In genomic region chr10:78551184-78552005, GRCh38 we compare ENCODE assay signal across 12 cellular contexts.
DNase-seq lines count a peak whose midpoint lies in the region; ATAC-seq lines count a peak whose summit lies in the region.
"Had no signal": no experiment of that assay in that cellular context is flagged by ENCODE, and none has a peak within 500 bp of the region (broad histone marks: within the 10 kb centered on the region; RNA-seq: fewer than 3 reads in every experiment).

No MANE protein-coding gene starts in this region.

- H3K56ac ChIP-seq in mesendoderm (ENCODE audit: low read length) = peak overlapping the region; percentile 60

- peaks cover 23% of the 10 kb centered on the region for H3K27me3 Mint-ChIP-seq in activated naive CD8-positive, alpha-beta T cell treated with anti-CD3 and anti-CD28 coated beads, Interleukin-2, amount 50 U/mL, for 24 hours
- H3K27me3 Mint-ChIP-seq: activated naive CD8-positive, alpha-beta T cell had no signal

- no peak overlapping the region for H3K4me3 Mint-ChIP-seq in activated naive CD8-positive, alpha-beta T cell treated with anti-CD3 and anti-CD28 coated beads, Interleukin-2, amount 50 U/mL, for 24 hours
- H3K4me3 Mint-ChIP-seq: activated CD4-positive, alpha-beta memory T cell treated with anti-CD3 and anti-CD28 coated beads for 36 hours; activated naive CD8-positive, alpha-beta T cell; T-cell had no signal

- no peaks in the 10 kb centered on the region for H3K79me2 ChIP-seq in mesendoderm (ENCODE audit: control insufficient read depth, insufficient read depth, low read length)

- peaks cover 7% of the 10 kb centered on the region for H3K4me1 Mint-ChIP-seq in activated naive CD8-positive, alpha-beta T cell treated with anti-CD3 and anti-CD28 coated beads, Interleukin-2, amount 50 U/mL, for 24 hours

- 20% methylated on average over 9 of the region's 10 CpGs for WGBS in HUES64
- WGBS in mesendoderm (ENCODE audit: extremely low coverage, insufficient coverage, low lambda C conversion rate) = no CpG with 5 or more reads among the region's 10 CpGs

- peaks cover 14 to 24% (median 18%) of the 10 kb centered on the region in 10 experiments for H3K4me1 ChIP-seq in BLaER1 treated with 17β-estradiol and CSF1 and Interleukin-3, amounts not matched to agents 10 nM and 100 nM
- H3K4me1 ChIP-seq in HUES64 (ENCODE audit: insufficient read depth, low read length) = peaks cover 32% of the 10 kb centered on the region
- peaks cover 17% of the 10 kb centered on the region for H3K4me1 ChIP-seq in mesendoderm (ENCODE audit: control insufficient read depth, low read depth, low read length)

- no peak overlapping the region for H2BK15ac ChIP-seq in mesendoderm (replicated peaks; ENCODE audit: low read depth)

- H3K4ac ChIP-seq in mesendoderm (ENCODE audit: low read depth, low read length) = peak overlapping the region; percentile 89

- H3K27me3 ChIP-seq in BLaER1 treated with 17β-estradiol and CSF1 and Interleukin-3, amounts not matched to agents 10 nM and 100 nM = no peaks in the 10 kb centered on the region
- H3K27me3 ChIP-seq in HUES64 (ENCODE audit: insufficient read depth, low read length) = peaks cover 10% of the 10 kb centered on the region; the same call in 1 of the 2 replicates
- no peaks in the 10 kb centered on the region for H3K27me3 ChIP-seq in mesendoderm (ENCODE audit: insufficient read depth, low read length, poor library complexity)

- no peaks in the 10 kb centered on the region; a peak in 1 of 22 replicates for H4K20me1 ChIP-seq in BLaER1 treated with 17β-estradiol and CSF1 and Interleukin-3, amounts not matched to agents 10 nM and 100 nM

- no peak overlapping the region for H3K27ac ChIP-seq in BLaER1 treated with 17β-estradiol and CSF1 and Interleukin-3, amounts not matched to agents 10 nM and 100 nM
- peak overlapping the region; percentile 86 for H3K27ac ChIP-seq in HUES64 (ENCODE audit: low read depth, low read length)
- peak overlapping the region; percentile 53 for H3K27ac ChIP-seq in mesendoderm (ENCODE audit: low read depth, low read length)

- H3K79me1 ChIP-seq in mesendoderm (ENCODE audit: low read length) = no peaks in the 10 kb centered on the region

- no peak overlapping the region for H3K23ac ChIP-seq in mesendoderm (ENCODE audit: low read length)

- peak overlapping the region; percentile 7 for H2BK120ac ChIP-seq in mesendoderm (ENCODE audit: low read depth, low read length)

- H3K27ac Mint-ChIP-seq in activated naive CD8-positive, alpha-beta T cell treated with anti-CD3 and anti-CD28 coated beads, Interleukin-2, amount 50 U/mL, for 24 hours = peak overlapping the region; percentile 60
- H3K27ac Mint-ChIP-seq: activated CD4-positive, alpha-beta memory T cell treated with anti-CD3 and anti-CD28 coated beads for 36 hours; activated naive CD8-positive, alpha-beta T cell; T-cell had no signal

- no peak overlapping the region for H3K4me3 ChIP-seq in BLaER1 treated with 17β-estradiol and CSF1 and Interleukin-3, amounts not matched to agents 10 nM and 100 nM
- 0 out of 2 replicates have a peak overlapping the region, but pooled peaks have one; percentile 1 for H3K4me3 ChIP-seq in HUES64 (ENCODE audit: low read length)
- no peak overlapping the region for H3K4me3 ChIP-seq in mesendoderm (ENCODE audit: low read length)

- peak overlapping the region; percentile 73 for H3K18ac ChIP-seq in mesendoderm (ENCODE audit: low read length)

- H3K36me3 Mint-ChIP-seq in activated naive CD8-positive, alpha-beta T cell treated with anti-CD3 and anti-CD28 coated beads, Interleukin-2, amount 50 U/mL, for 24 hours (ENCODE audit: low read depth) = no peaks in the 10 kb centered on the region
- H3K36me3 Mint-ChIP-seq: activated CD4-positive, alpha-beta memory T cell treated with anti-CD3 and anti-CD28 coated beads for 36 hours; activated naive CD8-positive, alpha-beta T cell; T-cell had no signal

- H3K9me3 Mint-ChIP-seq in activated naive CD8-positive, alpha-beta T cell treated with anti-CD3 and anti-CD28 coated beads, Interleukin-2, amount 50 U/mL, for 24 hours = no peaks in the 10 kb centered on the region
- H3K9me3 Mint-ChIP-seq: activated CD4-positive, alpha-beta memory T cell treated with anti-CD3 and anti-CD28 coated beads for 36 hours had no signal

- H2AK5ac ChIP-seq in mesendoderm (ENCODE audit: low read length) = no peak overlapping the region

- DNase-seq in activated naive CD8-positive, alpha-beta T cell treated with anti-CD3 and anti-CD28 coated beads, Interleukin-2, amount 50 U/mL, for 24 hours = peak; percentile 19
- peak; percentile 84 for DNase-seq in mesendoderm
- DNase-seq in T-helper 1 cell = no peak
- DNase-seq in C1 segment of cervical spinal cord (lab: John Stamatoyannopoulos, UW) = no peak
- no peak for DNase-seq in LoVo (ENCODE audit: low spot score)
- DNase-seq: activated CD4-positive, alpha-beta memory T cell treated with anti-CD3 and anti-CD28 coated beads for 36 hours; GF-D8; T-cell had no signal

- no peaks in the 10 kb centered on the region for H3K36me3 ChIP-seq in BLaER1 treated with 17β-estradiol and CSF1 and Interleukin-3, amounts not matched to agents 10 nM and 100 nM
- H3K36me3 ChIP-seq in HUES64 (ENCODE audit: insufficient read depth, low read length) = no peaks in the 10 kb centered on the region
- no peaks in the 10 kb centered on the region for H3K36me3 ChIP-seq in mesendoderm (ENCODE audit: control insufficient read depth, insufficient read depth, low read length)

- peak; percentile 77 for ATAC-seq in activated naive CD8-positive, alpha-beta T cell treated with anti-CD3 and anti-CD28 coated beads, Interleukin-2, amount 50 U/mL, for 24 hours
- ATAC-seq in HG03378 (IDR thresholded peaks at IDR 0.05; ENCODE audit: unreplicated experiment) = no peak
- ATAC-seq: T-cell had no signal

- H3K4me2 ChIP-seq in BLaER1 treated with 17β-estradiol and CSF1 and Interleukin-3, amounts not matched to agents 10 nM and 100 nM = peak overlapping the region; percentile 15 to 62 (median 45); a peak in 20 of 22 replicates
- no peak overlapping the region for H3K4me2 ChIP-seq in mesendoderm (ENCODE audit: low read length)

- H3K9ac ChIP-seq in BLaER1 treated with 17β-estradiol and CSF1 and Interleukin-3, amounts not matched to agents 10 nM and 100 nM = no peak overlapping the region
- H3K9ac ChIP-seq in HUES64 (ENCODE audit: low read depth, low read length) = peak overlapping the region; percentile 31
- no peak overlapping the region for H3K9ac ChIP-seq in mesendoderm (ENCODE audit: low read length)

- H4K8ac ChIP-seq in mesendoderm (ENCODE audit: low read depth, low read length) = no peak overlapping the region

- H4K5ac ChIP-seq in mesendoderm (ENCODE audit: low read length) = no peak overlapping the region

- H2BK5ac ChIP-seq in mesendoderm (ENCODE audit: low read length) = peak overlapping the region; percentile 20

- peaks cover 0 to 12% (median 9%) of the 10 kb centered on the region in 11 experiments; a peak in 13 of 22 replicates for H3K9me3 ChIP-seq in BLaER1 treated with 17β-estradiol and CSF1 and Interleukin-3, amounts not matched to agents 10 nM and 100 nM (replicated peaks in 1 of 11)
- no peaks in the 10 kb centered on the region for H3K9me3 ChIP-seq in HUES64 (ENCODE audit: insufficient read depth, low read depth, low read length)

Comparison
In these comparisons a context has a peak if more than half of its experiments do, and no peak if none do; other contexts are left out.
1. H3K27ac ChIP-seq: peak in HUES64 (single experiment) and mesendoderm (single experiment); none in BLaER1 treated with 17β-estradiol and CSF1 and Interleukin-3, amounts not matched to agents 10 nM and 100 nM (0 of 11).
2. DNase-seq: peak in activated naive CD8-positive, alpha-beta T cell treated with anti-CD3 and anti-CD28 coated beads, Interleukin-2, amount 50 U/mL, for 24 hours (single experiment) and mesendoderm (single experiment); none in T-helper 1 cell (0 of 5), C1 segment of cervical spinal cord (0 of 14) and LoVo (single experiment).